Comparison of ENCODE assay signal across 36 cellular contexts in the genomic region with DNA sequence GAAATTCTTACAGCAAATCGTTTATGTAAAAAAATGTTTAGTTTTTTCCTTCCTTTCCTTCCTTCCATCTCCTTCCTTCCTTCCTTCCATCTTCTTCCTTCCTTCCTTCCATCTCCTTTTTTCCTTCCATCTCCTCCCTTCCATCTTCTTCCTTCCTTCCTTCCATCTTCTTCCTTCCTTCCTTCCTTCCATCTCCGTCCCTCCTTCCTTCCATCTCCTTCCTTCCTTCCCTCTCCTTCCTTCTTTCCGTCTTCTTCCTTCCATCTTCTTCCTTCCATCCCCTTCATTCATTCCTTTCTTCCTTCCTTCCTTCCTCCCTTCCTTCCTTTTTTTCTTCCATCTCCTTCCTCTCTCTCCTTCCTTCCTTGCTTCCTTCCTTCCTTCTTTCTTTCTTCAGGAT. TPM values are rescaled to one million over a fixed set of nuclear protein-coding genes. Genes with fewer than 3 reads are reported as not detected.
"Had no signal": no experiment of that assay in that cellular context is flagged by ENCODE, and none has a peak within 500 bp of the region (broad histone marks: within the 10 kb centered on the region; RNA-seq: fewer than 3 reads in every experiment).

No MANE protein-coding gene starts in this region.

- H3K27ac ChIP-seq: adrenal gland, brain microvascular endothelial cell, colonic mucosa, foreskin keratinocyte, gastrocnemius medialis had no signal

- H3K36me3 ChIP-seq: adrenal gland, brain microvascular endothelial cell, colonic mucosa, gastrocnemius medialis had no signal

- H3K4me1 Mint-ChIP-seq: activated CD4-positive, alpha-beta T cell treated with anti-CD3 and anti-CD28 coated beads for 36 hours; activated CD4-positive, alpha-beta T cell treated with anti-CD3 and anti-CD28 coated beads, Interleukin-2, amount 10 ng/mL, durations not matched to agents 24 days and 14 days; activated CD8-positive, alpha-beta memory T cell treated with anti-CD3 and anti-CD28 coated beads, Interleukin-2, amount 10 ng/mL, durations not matched to agents 7 days and 5 days; activated naive CD4-positive, alpha-beta T cell treated with anti-CD3 and anti-CD28 coated beads, Interleukin-2, amount 50 U/mL, for 24 hours; activated naive CD8-positive, alpha-beta T cell treated with anti-CD3 and anti-CD28 coated beads for 36 hours; activated naive CD8-positive, alpha-beta T cell treated with anti-CD3 and anti-CD28 coated beads, Interleukin-2, amount 50 U/mL, for 24 hours; endodermal cell had no signal

- H3K4me3 ChIP-seq: adrenal gland, colonic mucosa, dorsolateral prefrontal cortex, gastrocnemius medialis had no signal

- FAIRE-seq: astrocyte, bronchial epithelial cell had no signal

- H3K4me1 ChIP-seq: adrenal gland, colonic mucosa, foreskin keratinocyte, gastrocnemius medialis had no signal

- H3K27ac Mint-ChIP-seq: activated CD4-positive, alpha-beta memory T cell treated with anti-CD3 and anti-CD28 coated beads for 36 hours; activated CD4-positive, alpha-beta T cell treated with anti-CD3 and anti-CD28 coated beads for 36 hours; activated CD4-positive, alpha-beta T cell treated with anti-CD3 and anti-CD28 coated beads, Interleukin-2, amount 10 ng/mL, durations not matched to agents 24 days and 14 days; activated CD8-positive, alpha-beta memory T cell treated with anti-CD3 and anti-CD28 coated beads, Interleukin-2, amount 10 ng/mL, durations not matched to agents 7 days and 5 days; activated CD8-positive, alpha-beta T cell treated with anti-CD3 and anti-CD28 coated beads, Interleukin-2, amount 10 ng/mL, durations not matched to agents 7 days and 5 days; activated naive CD4-positive, alpha-beta T cell treated with anti-CD3 and anti-CD28 coated beads for 36 hours; activated naive CD4-positive, alpha-beta T cell treated with anti-CD3 and anti-CD28 coated beads, Interleukin-2, amount 50 U/mL, for 24 hours; activated naive CD8-positive, alpha-beta T cell treated with anti-CD3 and anti-CD28 coated beads for 36 hours; activated naive CD8-positive, alpha-beta T cell treated with anti-CD3 and anti-CD28 coated beads, Interleukin-2, amount 50 U/mL, for 24 hours; activated T-helper 1 cell treated with anti-CD3 and anti-CD28 coated beads, Interleukin-12 subunit alpha, Interleukin-12 subunit beta, Interleukin-2, Interleukin-4 antibody, amounts not matched to agents 30 ng/mL and 10 ng/mL and 1 ng/mL, durations not matched to agents 14 hours and 24 hours and 36 hours; activated T-helper 2 cell treated with anti-CD3 and anti-CD28 coated beads, Interferon-gamma antibody, Interleukin-2, Interleukin-4, amounts not matched to agents 10 μg/mL and 5 μg/mL and 100 μg/mL, durations not matched to agents 14 hours and 24 hours and 36 hours; dendritic cell treated with granulocyte-macrophage colony-stimulating factor and Interleukin-4, amounts not matched to agents 40 ng/mL and 50 ng/mL, for 4 days; endodermal cell had no signal

- H3K27me3 ChIP-seq: adrenal gland, brain microvascular endothelial cell, colonic mucosa, dorsolateral prefrontal cortex, foreskin keratinocyte, gastrocnemius medialis had no signal

- H3K4me3 Mint-ChIP-seq: activated CD4-positive, alpha-beta memory T cell treated with anti-CD3 and anti-CD28 coated beads for 36 hours; activated CD4-positive, alpha-beta T cell treated with anti-CD3 and anti-CD28 coated beads for 36 hours; activated CD4-positive, alpha-beta T cell treated with anti-CD3 and anti-CD28 coated beads, Interleukin-2, amount 10 ng/mL, durations not matched to agents 24 days and 14 days; activated CD8-positive, alpha-beta memory T cell treated with anti-CD3 and anti-CD28 coated beads, Interleukin-2, amount 10 ng/mL, durations not matched to agents 7 days and 5 days; activated CD8-positive, alpha-beta T cell treated with anti-CD3 and anti-CD28 coated beads, Interleukin-2, amount 10 ng/mL, durations not matched to agents 7 days and 5 days; activated naive CD4-positive, alpha-beta T cell treated with anti-CD3 and anti-CD28 coated beads for 36 hours; activated naive CD4-positive, alpha-beta T cell treated with anti-CD3 and anti-CD28 coated beads, Interleukin-2, amount 50 U/mL, for 24 hours; activated naive CD8-positive, alpha-beta T cell treated with anti-CD3 and anti-CD28 coated beads for 36 hours; activated naive CD8-positive, alpha-beta T cell treated with anti-CD3 and anti-CD28 coated beads, Interleukin-2, amount 50 U/mL, for 24 hours; activated T-helper 1 cell treated with anti-CD3 and anti-CD28 coated beads, Interleukin-12 subunit alpha, Interleukin-12 subunit beta, Interleukin-2, Interleukin-4 antibody, amounts not matched to agents 30 ng/mL and 10 ng/mL and 1 ng/mL, durations not matched to agents 14 hours and 24 hours and 36 hours; dendritic cell treated with granulocyte-macrophage colony-stimulating factor and Interleukin-4, amounts not matched to agents 40 ng/mL and 50 ng/mL, for 4 days; endodermal cell had no signal

- H3K9me3 Mint-ChIP-seq: activated naive CD4-positive, alpha-beta T cell treated with anti-CD3 and anti-CD28 coated beads for 36 hours; activated naive CD4-positive, alpha-beta T cell treated with anti-CD3 and anti-CD28 coated beads, Interleukin-2, amount 50 U/mL, for 24 hours; activated naive CD8-positive, alpha-beta T cell treated with anti-CD3 and anti-CD28 coated beads for 36 hours; endodermal cell had no signal

- H3K27me3 Mint-ChIP-seq: activated CD4-positive, alpha-beta memory T cell treated with anti-CD3 and anti-CD28 coated beads for 36 hours; activated CD4-positive, alpha-beta T cell treated with anti-CD3 and anti-CD28 coated beads for 36 hours; activated CD4-positive, alpha-beta T cell treated with anti-CD3 and anti-CD28 coated beads, Interleukin-2, amount 10 ng/mL, durations not matched to agents 24 days and 14 days; activated CD8-positive, alpha-beta memory T cell treated with anti-CD3 and anti-CD28 coated beads, Interleukin-2, amount 10 ng/mL, durations not matched to agents 7 days and 5 days; activated naive CD8-positive, alpha-beta T cell treated with anti-CD3 and anti-CD28 coated beads for 36 hours; activated naive CD8-positive, alpha-beta T cell treated with anti-CD3 and anti-CD28 coated beads, Interleukin-2, amount 50 U/mL, for 24 hours; dendritic cell treated with granulocyte-macrophage colony-stimulating factor and Interleukin-4, amounts not matched to agents 40 ng/mL and 50 ng/mL, for 4 days had no signal

- DNase-seq: activated CD4-positive, alpha-beta memory T cell treated with anti-CD3 and anti-CD28 coated beads for 36 hours; activated CD4-positive, alpha-beta T cell treated with anti-CD3 and anti-CD28 coated beads for 36 hours; activated CD4-positive, alpha-beta T cell treated with anti-CD3 and anti-CD28 coated beads, Interleukin-2, amount 10 ng/mL, durations not matched to agents 24 days and 14 days; activated CD4-positive, CD25-positive, alpha-beta regulatory T cell; activated CD4-positive, CD25-positive, alpha-beta regulatory T cell treated with anti-CD3 and anti-CD28 coated beads, Interleukin-2, amount 50 U/mL, for 72 hours; activated CD8-positive, alpha-beta memory T cell treated with anti-CD3 and anti-CD28 coated beads, Interleukin-2, amount 10 ng/mL, durations not matched to agents 7 days and 5 days; activated CD8-positive, alpha-beta memory T cell treated with anti-CD3 and anti-CD28 coated beads, Interleukin-2, amount 50 U/mL, for 4 hours; activated CD8-positive, alpha-beta T cell treated with anti-CD3 and anti-CD28 coated beads, Interleukin-2, amount 10 ng/mL, durations not matched to agents 7 days and 5 days; activated effector memory CD4-positive, alpha-beta T cell treated with anti-CD3 and anti-CD28 coated beads, Interleukin-2, amount 50 U/mL, for 16 hours; activated naive CD4-positive, alpha-beta T cell treated with anti-CD3 and anti-CD28 coated beads for 36 hours; activated naive CD8-positive, alpha-beta T cell treated with anti-CD3 and anti-CD28 coated beads for 36 hours; activated naive CD8-positive, alpha-beta T cell treated with anti-CD3 and anti-CD28 coated beads, Interleukin-2, amount 50 U/mL, for 24 hours; activated T-cell treated with anti-CD3 and anti-CD28 coated beads, Interleukin-2, amount 50 U/mL, for 1 hour; activated T-cell treated with anti-CD3 and anti-CD28 coated beads, Interleukin-2, amount 50 U/mL, for 48 hours; adrenal gland; amygdala; brain microvascular endothelial cell; central memory CD4-positive, alpha-beta T cell; cerebellar nuclear complex; colonic mucosa; dorsolateral prefrontal cortex; effector memory CD4-positive, alpha-beta T cell; endodermal cell; foreskin keratinocyte; gastrocnemius medialis; head of caudate nucleus; T-helper 2 cell had no signal

- ATAC-seq: activated CD4-positive, alpha-beta T cell treated with anti-CD3 and anti-CD28 coated beads for 36 hours; activated CD8-positive, alpha-beta memory T cell treated with anti-CD3 and anti-CD28 coated beads, Interleukin-2, amount 10 ng/mL, durations not matched to agents 7 days and 5 days; activated CD8-positive, alpha-beta T cell treated with anti-CD3 and anti-CD28 coated beads, Interleukin-2, amount 10 ng/mL, durations not matched to agents 7 days and 5 days; activated naive CD8-positive, alpha-beta T cell treated with anti-CD3 and anti-CD28 coated beads, Interleukin-2, amount 50 U/mL, for 24 hours; esophagus mucosa; foreskin keratinocyte; gastrocnemius medialis had no signal

- H3K36me3 Mint-ChIP-seq: activated CD4-positive, alpha-beta memory T cell treated with anti-CD3 and anti-CD28 coated beads for 36 hours; activated CD8-positive, alpha-beta memory T cell treated with anti-CD3 and anti-CD28 coated beads, Interleukin-2, amount 10 ng/mL, durations not matched to agents 7 days and 5 days; activated naive CD8-positive, alpha-beta T cell treated with anti-CD3 and anti-CD28 coated beads for 36 hours had no signal

- H3K9me3 ChIP-seq: adrenal gland, colonic mucosa, gastrocnemius medialis had no signal

RNA-seq across cellular contexts. Expression of a gene that starts 22.7 kb away (rescaled TPM):
- total RNA-seq: activated CD4-positive, alpha-beta memory T cell treated with anti-CD3 and anti-CD28 coated beads for 36 hours; activated CD4-positive, alpha-beta T cell treated with anti-CD3 and anti-CD28 coated beads for 36 hours; activated CD4-positive, alpha-beta T cell treated with anti-CD3 and anti-CD28 coated beads, Interleukin-2, amount 10 ng/mL, durations not matched to agents 24 days and 14 days; activated CD8-positive, alpha-beta memory T cell treated with anti-CD3 and anti-CD28 coated beads for 36 hours; activated CD8-positive, alpha-beta memory T cell treated with anti-CD3 and anti-CD28 coated beads, Interleukin-2, amount 10 ng/mL, durations not matched to agents 7 days and 5 days; activated CD8-positive, alpha-beta T cell treated with anti-CD3 and anti-CD28 coated beads, Interleukin-2, amount 10 ng/mL, durations not matched to agents 7 days and 5 days; activated naive CD4-positive, alpha-beta T cell treated with anti-CD3 and anti-CD28 coated beads for 36 hours; activated naive CD8-positive, alpha-beta T cell treated with anti-CD3 and anti-CD28 coated beads for 36 hours; activated T-helper 1 cell treated with anti-CD3 and anti-CD28 coated beads, Interleukin-12 subunit alpha, Interleukin-12 subunit beta, Interleukin-2, Interleukin-4 antibody, amounts not matched to agents 30 ng/mL and 10 ng/mL and 1 ng/mL, durations not matched to agents 14 hours and 24 hours and 36 hours; activated T-helper 2 cell treated with anti-CD3 and anti-CD28 coated beads, Interferon-gamma antibody, Interleukin-2, Interleukin-4, amounts not matched to agents 10 μg/mL and 5 μg/mL and 100 μg/mL, durations not matched to agents 14 hours and 24 hours and 36 hours; foreskin keratinocyte; T-helper 1 cell treated with Interleukin-12 subunit alpha and Interleukin-12 subunit beta and Interleukin-4 antibody, amounts not matched to agents 30 ng/mL and 1 ng/mL, for 36 hours had no signal
